ENCODE assay signal across 1 cellular context in genomic region chr6:20463396-20463795, GRCh38.
A peak's percentile ranks its signal among the peaks of the same experiment; 100 is the strongest.
TF ChIP-seq lines count a peak whose summit lies in the region.

No MANE protein-coding gene starts in this region.

TF ChIP-seq in K562, 482 proteins besides CTCF, POLR2A, EP300 and RAD21 (continued from another document):
- TF ChIP-seq AFF1 (IDR thresholded peaks at IDR 0.05; ENCODE audit: low read depth in 1 of 2, partially characterized antibody in 2 of 2) (no peak), PHF21A (IDR thresholded peaks at IDR 0.05; ENCODE audit: borderline replicate concordance, low read depth) (no peak), POLR3G (IDR thresholded peaks at IDR 0.05; ENCODE audit: extremely low read depth, insufficient read length, insufficient replicate concordance) (no peak), SRSF9 (IDR thresholded peaks at IDR 0.05; ENCODE audit: borderline replicate concordance, low read depth, low read length) (no peak), MXD1 (CRISPR knock-in tag; IDR thresholded peaks at IDR 0.05; ENCODE audit: borderline replicate concordance, poor library complexity, severe bottlenecking) (no peak), C11orf30 (IDR thresholded peaks at IDR 0.05; ENCODE audit: low read depth) (peak; percentile 83)
TF ChIP-seq in K562: peak in this region for 5.
